Comparison of ENCODE assay signal across 9 cellular contexts in genomic region chr11:76210920-76211851, GRCh38. TPM values are rescaled to one million over a fixed set of nuclear protein-coding genes. Genes with fewer than 3 reads are reported as not detected.
A peak's percentile ranks its signal among the peaks of the same experiment; 100 is the strongest.
DNase-seq lines count a peak whose midpoint lies in the region; ATAC-seq, FAIRE-seq and TF ChIP-seq lines count a peak whose summit lies in the region.
"Had no signal": no experiment of that assay in that cellular context is flagged by ENCODE, and none has a peak within 500 bp of the region (broad histone marks: within the 10 kb centered on the region; RNA-seq: fewer than 3 reads in every experiment).

No MANE protein-coding gene starts in this region.

- H4K5ac ChIP-seq in H1 (ENCODE audit: insufficient read length, low read depth, low read length) = no peak overlapping the region

- peaks cover 7 to 37% (median 15%) of the 10 kb centered on the region in 4 experiments for H3K4me1 ChIP-seq in H1 (replicated peaks in 1 of 4; ENCODE audit: control insufficient read depth in 3 of 4, insufficient read depth in 4 of 4, low read length in 3 of 4)

- peak; percentile 19 for FAIRE-seq in H1 (lab: Jason Lieb, UNC)

- no peaks in the 10 kb centered on the region for H3K79me2 ChIP-seq in H1 (ENCODE audit: control insufficient read depth in 1 of 2, insufficient read depth in 2 of 2, low read length in 2 of 2)

- peak overlapping the region; percentile 92; the same call in 1 of the 2 replicates for H2BK15ac ChIP-seq in H1 (ENCODE audit: low read length)

- no peak overlapping the region for H4K8ac ChIP-seq in H1 (ENCODE audit: extremely low read depth, insufficient read depth, low read length)

- H2BK120ac ChIP-seq in H1 (replicated peaks; ENCODE audit: low read depth, low read length) = peak overlapping the region; percentile 53

- in situ Hi-C loops in GM13976 (cut with MboI; ENCODE audit: low sequenced_read_pairs, unreplicated experiment) = loop anchor here (10.0 to 25.0 kb wide), 2 partner anchors 104 to 476 kb away; no protein-coding TSS in a partner anchor

- H3K23ac ChIP-seq in H1 (ENCODE audit: insufficient read length) = no peak overlapping the region

- H2AK5ac ChIP-seq in H1 (ENCODE audit: low read depth, low read length) = 0 out of 2 replicates have a peak overlapping the region, but pooled peaks have one; percentile 56

- peak overlapping the region; percentile 30 to 62 (median 44); a peak in 6 of 8 replicates for H3K4me3 ChIP-seq in H1 (ENCODE audit: extremely low read depth in 1 of 4, insufficient read depth in 2 of 4, low read depth in 3 of 4, low read length in 4 of 4)

- no peak overlapping the region for H3K4ac ChIP-seq in H1 (replicated peaks; ENCODE audit: insufficient read length, low read depth, low read length)

- intact Hi-C loops in natural killer cell (cut with micrococcal nuclease) = no loop called here
- intact Hi-C loops in activated CD4-positive, alpha-beta T cell treated with anti-CD3 and anti-CD28 coated beads for 36 hours (cut with DNase I, micrococcal nuclease) = no loop called here

- peaks cover 0 to 11% of the 10 kb centered on the region in 2 experiments for H4K20me1 ChIP-seq in H1 (replicated peaks in 1 of 2; ENCODE audit: control insufficient read depth in 1 of 2, insufficient read depth in 2 of 2, low read length in 2 of 2)

- H2BK20ac ChIP-seq in H1 (ENCODE audit: low read length) = no peak overlapping the region

- TF ChIP-seq EP300 in H1 (IDR thresholded peaks at IDR 0.05; ENCODE audit: borderline replicate concordance in 1 of 2, low read depth in 2 of 2, low read length in 2 of 2) = no peak

- peaks cover 57 to 73% (median 64%) of the 10 kb centered on the region in 4 experiments for H3K27me3 ChIP-seq in H1 (replicated peaks in 1 of 4; ENCODE audit: control insufficient read depth in 3 of 4, extremely low read depth in 1 of 4, insufficient read depth in 3 of 4, low read length in 3 of 4)

- H3K79me1 ChIP-seq in H1 (ENCODE audit: low read depth, low read length) = no peaks in the 10 kb centered on the region

- no peak overlapping the region for H4K91ac ChIP-seq in H1 (replicated peaks; ENCODE audit: insufficient read length, low read length)

- 8% methylated on average over 32 of the region's 35 CpGs; no CpG with 5 or more reads in 1 of the 2 experiments for WGBS in H1 (ENCODE audit: extremely low coverage in 1 of 2, insufficient coverage in 1 of 2, insufficient read length in 1 of 2, insufficient replicate concordance in 2 of 2, low coverage in 1 of 2, low lambda C conversion rate in 2 of 2, missing lambda C conversion rate in 1 of 2), 2 experiments

- H2BK5ac ChIP-seq in H1 (ENCODE audit: low read depth, low read length) = no peak overlapping the region

- CTCF ChIA-PET in H1 (lab: Charles Lee; ENCODE audit: partially characterized antibody) = interaction anchor here (0.8 to 9.1 kb wide), 13 partner anchors 16 to 110 kb away, joined by 3 to 252 read pairs (median 7); no protein-coding TSS in a partner anchor
- CTCF ChIA-PET in activated CD4-positive, alpha-beta T cell treated with anti-CD3 and anti-CD28 coated beads for 36 hours (lab: Charles Lee) = interaction anchor here (0.6 to 1.4 kb wide), 5 partner anchors 8 to 705 kb away, joined by 3 to 4 read pairs (median 4); no protein-coding TSS in a partner anchor

- H3K23me2 ChIP-seq in H1 (ENCODE audit: low read depth, low read length) = peaks cover 25% of the 10 kb centered on the region; the same call in 1 of the 2 replicates

- H2AFZ ChIP-seq in H1 (ENCODE audit: low read length) = no peak overlapping the region

- no peaks in the 10 kb centered on the region for H3K9me3 Mint-ChIP-seq in stimulated activated naive CD8-positive, alpha-beta T cell treated with anti-CD3 and anti-CD28 coated beads, Interleukin-15, Interleukin-2, amounts not matched to agents 100 ng/mL and 50 ng/mL, for 24 hours
- H3K9me3 Mint-ChIP-seq in natural killer cell = no peaks in the 10 kb centered on the region
- no peaks in the 10 kb centered on the region for H3K9me3 Mint-ChIP-seq in activated CD4-positive, alpha-beta T cell treated with anti-CD3 and anti-CD28 coated beads for 36 hours (ENCODE audit: low read depth)

- TF ChIP-seq POLR2A in H1 (IDR thresholded peaks at IDR 0.05; ENCODE audit: control extremely low read depth in 1 of 2, low read depth in 2 of 2, low read length in 2 of 2) = no peak

- peak overlapping the region; percentile 75 to 89 for H3K4me2 ChIP-seq in H1 (ENCODE audit: insufficient read depth in 1 of 2, low read depth in 2 of 2, low read length in 2 of 2)

- no peak overlapping the region for H3K9ac ChIP-seq in H1 (replicated peaks in 1 of 4; ENCODE audit: extremely low read depth in 1 of 4, low read depth in 3 of 4, low read length in 3 of 4)

- peaks cover 14% of the 10 kb centered on the region for H3K4me1 Mint-ChIP-seq in stimulated activated naive CD8-positive, alpha-beta T cell treated with anti-CD3 and anti-CD28 coated beads, Interleukin-15, Interleukin-2, amounts not matched to agents 100 ng/mL and 50 ng/mL, for 24 hours (ENCODE audit: low read depth)
- peaks cover 0 to 31% of the 10 kb centered on the region in 2 donors for H3K4me1 Mint-ChIP-seq in natural killer cell
- H3K4me1 Mint-ChIP-seq in activated CD4-positive, alpha-beta T cell treated with anti-CD3 and anti-CD28 coated beads for 36 hours = peaks cover 11% of the 10 kb centered on the region

- peak overlapping the region; percentile 83; the same call in 1 of the 2 replicates for H3K18ac ChIP-seq in H1 (ENCODE audit: extremely low read depth, low read length)

- no peak for DNase-seq in stimulated activated naive CD8-positive, alpha-beta T cell treated with anti-CD3 and anti-CD28 coated beads, Interleukin-15, Interleukin-2, amounts not matched to agents 100 U/mL and 50 U/mL, for 24 hours
- no peak for DNase-seq in H1 (ENCODE audit: low read depth in 1 of 2, low spot score in 2 of 2)
- no peak for DNase-seq in natural killer cell
- no peak for DNase-seq in GM13976 (ENCODE audit: low spot score)
- no peak for DNase-seq in NCI-H1417 (lab: John Stamatoyannopoulos, UW)
- no peak for DNase-seq in activated CD4-positive, alpha-beta T cell treated with anti-CD3 and anti-CD28 coated beads for 36 hours
- DNase-seq: activated effector memory CD4-positive, alpha-beta T cell treated with Interleukin-2 at 50 U/mL for 16 hours had no signal

- no peak for ATAC-seq in stimulated activated naive CD8-positive, alpha-beta T cell treated with anti-CD3 and anti-CD28 coated beads, Interleukin-15, Interleukin-2, amounts not matched to agents 100 U/mL and 50 U/mL, for 24 hours
- ATAC-seq in natural killer cell (no peak), GM21515 (IDR thresholded peaks at IDR 0.05; ENCODE audit: unreplicated experiment) (no peak)
- ATAC-seq in activated CD4-positive, alpha-beta T cell treated with anti-CD3 and anti-CD28 coated beads for 36 hours = no peak

- POLR2A ChIA-PET in H1 (lab: Charles Lee; ENCODE audit: partially characterized antibody) = interaction anchor here (0.8 to 7.2 kb wide), 6 partner anchors 16 to 171 kb away, joined by 3 to 39 read pairs (median 3); no protein-coding TSS in a partner anchor
- POLR2A ChIA-PET in activated CD4-positive, alpha-beta T cell treated with anti-CD3 and anti-CD28 coated beads for 36 hours (lab: Charles Lee) = no interaction called here

- H3K4me3 Mint-ChIP-seq in stimulated activated naive CD8-positive, alpha-beta T cell treated with anti-CD3 and anti-CD28 coated beads, Interleukin-15, Interleukin-2, amounts not matched to agents 100 ng/mL and 50 ng/mL, for 24 hours = peak overlapping the region; percentile 23
- peak overlapping the region; percentile 51 for H3K4me3 Mint-ChIP-seq in natural killer cell
- H3K4me3 Mint-ChIP-seq in activated CD4-positive, alpha-beta T cell treated with anti-CD3 and anti-CD28 coated beads for 36 hours = no peak overlapping the region

- no peak overlapping the region for H3K27ac ChIP-seq in H1 (ENCODE audit: low read depth, low read length)

- H2BK12ac ChIP-seq in H1 (ENCODE audit: low read depth, low read length) = peak overlapping the region; percentile 90; the same call in 1 of the 2 replicates

- TF ChIP-seq RAD21 in H1 (IDR thresholded peaks at IDR 0.05 in 1 of 2, conservative IDR thresholded peaks at IDR 0.05 in 1 of 2; ENCODE audit: low read depth in 2 of 2, low read length in 2 of 2) = no peak

- H3K36me3 ChIP-seq in H1 (ENCODE audit: control insufficient read depth in 2 of 4, insufficient read depth in 4 of 4, low read length in 3 of 4) = peaks cover 0 to 9% (median 0%) of the 10 kb centered on the region in 4 experiments; a peak in 1 of 8 replicates

- no peak overlapping the region for H3K14ac ChIP-seq in H1 (ENCODE audit: insufficient read length)

- H3K56ac ChIP-seq in H1 (replicated peaks; ENCODE audit: insufficient read length, low read depth, low read length) = no peak overlapping the region

- H3K36me3 Mint-ChIP-seq in stimulated activated naive CD8-positive, alpha-beta T cell treated with anti-CD3 and anti-CD28 coated beads, Interleukin-15, Interleukin-2, amounts not matched to agents 100 ng/mL and 50 ng/mL, for 24 hours (ENCODE audit: low read depth) = no peaks in the 10 kb centered on the region
- H3K36me3 Mint-ChIP-seq in natural killer cell = no peaks in the 10 kb centered on the region
- no peaks in the 10 kb centered on the region for H3K36me3 Mint-ChIP-seq in activated CD4-positive, alpha-beta T cell treated with anti-CD3 and anti-CD28 coated beads for 36 hours (ENCODE audit: low read depth)

- TF ChIP-seq CTCF in H1 (IDR thresholded peaks at IDR 0.05; ENCODE audit: control extremely low read depth in 1 of 3, insufficient read depth in 1 of 3, low read depth in 1 of 3, low read length in 3 of 3) = no peak
- TF ChIP-seq CTCF in natural killer cell (IDR thresholded peaks at IDR 0.05) = no peak
- no peak for TF ChIP-seq CTCF in GM13976 (IDR thresholded peaks at IDR 0.05; ENCODE audit: borderline replicate concordance, control extremely low read depth, extremely low read depth, insufficient read depth, missing control alignments)

- H3K9me3 ChIP-seq in H1 (ENCODE audit: insufficient read depth in 2 of 2, low read depth in 1 of 2, low read length in 1 of 2) = no peaks in the 10 kb centered on the region; a peak in 1 of 4 replicates

- peak overlapping the region; percentile 22 for H3K27ac Mint-ChIP-seq in stimulated activated naive CD8-positive, alpha-beta T cell treated with anti-CD3 and anti-CD28 coated beads, Interleukin-15, Interleukin-2, amounts not matched to agents 100 ng/mL and 50 ng/mL, for 24 hours
- H3K27ac Mint-ChIP-seq in natural killer cell = no peak overlapping the region
- H3K27ac Mint-ChIP-seq in activated CD4-positive, alpha-beta T cell treated with anti-CD3 and anti-CD28 coated beads for 36 hours = no peak overlapping the region

- H3K27me3 Mint-ChIP-seq in stimulated activated naive CD8-positive, alpha-beta T cell treated with anti-CD3 and anti-CD28 coated beads, Interleukin-15, Interleukin-2, amounts not matched to agents 100 ng/mL and 50 ng/mL, for 24 hours = peaks cover 41% of the 10 kb centered on the region
- peaks cover 0 to 30% of the 10 kb centered on the region in 2 donors for H3K27me3 Mint-ChIP-seq in natural killer cell (ENCODE audit: low read depth in 2 of 2)
- H3K27me3 Mint-ChIP-seq in activated CD4-positive, alpha-beta T cell treated with anti-CD3 and anti-CD28 coated beads for 36 hours = peaks cover 33% of the 10 kb centered on the region

RNA-seq across cellular contexts. Expression of gene WNT11, which starts 4.9 kb away (rescaled TPM):
- 0.45 TPM in 1 of 2 replicates, not detected in the other for total RNA-seq in H1 (2021; fragmentation: NEBNext Ultra II Directional; extraction: Animal tissue kit (Norgen Biotek cat#: 25700))
- polyA plus RNA-seq in H1 (2011; rRNA removed) = 0.11 and 0.22 TPM in 2 replicates
- 0.16 TPM for polyA plus RNA-seq in H1 (2011; cell fraction: cytosol; rRNA removed)
- polyA plus RNA-seq in H1 (2011; cell fraction: nucleus; rRNA removed) = 0.14 TPM
- 0.08 to 0.16 TPM (median 0.09 TPM) in 3 of 4 replicates, not detected in the other for polyA plus RNA-seq in H1 (2012, experiment 1 of 2)
- polyA plus RNA-seq in H1 (2012, experiment 2 of 2) = not detected
- polyA plus RNA-seq in H1 (2013, experiment 1 of 2) = 0.10 TPM
- polyA plus RNA-seq in H1 (2013, experiment 2 of 2) = 0.15 TPM
- not detected in 2 replicates for polyA minus RNA-seq in H1 (2011; rRNA and poly(A)+ RNA removed)
- not detected for polyA minus RNA-seq in H1 (2011; cell fraction: cytosol; rRNA and poly(A)+ RNA removed)
- not detected for polyA minus RNA-seq in H1 (2011; cell fraction: nucleus; rRNA and poly(A)+ RNA removed)
- 1 to 10 TPM in 1 of 3 donors, under 1 TPM in 2; 0.47 to 1.3 (median 0.80) TPM for total RNA-seq in natural killer cell
- total RNA-seq in activated CD4-positive, alpha-beta T cell treated with anti-CD3 and anti-CD28 coated beads for 36 hours = not detected
